In genomic region chr7:47999413-47999812, GRCh38 we compare ENCODE assay signal across 2 cellular contexts.
TF ChIP-seq lines count a peak whose summit lies in the region.

No MANE protein-coding gene starts in this region.

TF ChIP-seq in HCT116, 20 proteins besides CTCF, POLR2A, EP300 and RAD21:
- TF ChIP-seq EZH2 (IDR thresholded peaks at IDR 0.05) (no peak), CEBPB (IDR thresholded peaks at IDR 0.05; ENCODE audit: low read depth) (peak; percentile 44; the same call in 1 of the 2 replicates)

TF ChIP-seq in H1, 55 proteins besides CTCF, POLR2A, EP300 and RAD21:
- no peak for TF ChIP-seq CHD1 (IDR thresholded peaks at IDR 0.05; ENCODE audit: low read depth, low read length)
- TF ChIP-seq EZH2 (IDR thresholded peaks at IDR 0.05; ENCODE audit: low read depth, low read length, severe bottlenecking): no peak
- TF ChIP-seq, protein P1, sequence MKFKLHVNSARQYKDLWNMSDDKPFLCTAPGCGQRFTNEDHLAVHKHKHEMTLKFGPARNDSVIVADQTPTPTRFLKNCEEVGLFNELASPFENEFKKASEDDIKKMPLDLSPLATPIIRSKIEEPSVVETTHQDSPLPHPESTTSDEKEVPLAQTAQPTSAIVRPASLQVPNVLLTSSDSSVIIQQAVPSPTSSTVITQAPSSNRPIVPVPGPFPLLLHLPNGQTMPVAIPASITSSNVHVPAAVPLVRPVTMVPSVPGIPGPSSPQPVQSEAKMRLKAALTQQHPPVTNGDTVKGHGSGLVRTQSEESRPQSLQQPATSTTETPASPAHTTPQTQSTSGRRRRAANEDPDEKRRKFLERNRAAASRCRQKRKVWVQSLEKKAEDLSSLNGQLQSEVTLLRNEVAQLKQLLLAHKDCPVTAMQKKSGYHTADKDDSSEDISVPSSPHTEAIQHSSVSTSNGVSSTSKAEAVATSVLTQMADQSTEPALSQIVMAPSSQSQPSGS (IDR thresholded peaks at IDR 0.05; ENCODE audit: low read length): no peak
- TF ChIP-seq CEBPB (IDR thresholded peaks at IDR 0.05; ENCODE audit: low read depth, low read length): peak; percentile 47; the same call in 1 of the 2 replicates
- TF ChIP-seq TAF1 (IDR thresholded peaks at IDR 0.05; ENCODE audit: low read depth, low read length): no peak
